Comparison of ENCODE assay signal across 16 cellular contexts in the genomic region with DNA sequence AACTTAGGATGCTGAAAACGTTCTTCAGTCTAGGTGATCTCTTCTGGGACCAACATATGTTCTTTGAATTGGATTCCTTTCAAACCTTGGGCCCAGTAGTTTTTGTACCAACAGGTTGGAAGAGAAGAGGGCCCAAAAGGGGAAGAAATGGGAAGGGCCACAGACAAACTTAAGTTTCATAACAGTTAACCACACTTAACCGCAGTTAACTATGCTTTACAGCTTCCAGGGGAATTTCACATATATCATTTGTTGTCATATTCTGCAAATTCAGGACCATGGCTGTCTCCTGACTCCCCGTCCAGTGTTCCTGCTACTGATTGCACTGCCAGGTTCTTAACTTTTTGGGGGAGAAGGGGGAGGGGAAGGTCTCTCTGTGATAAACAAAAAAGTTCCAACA.
"Had no signal": no experiment of that assay in that cellular context is flagged by ENCODE, and none has a peak within 500 bp of the region (broad histone marks: within the 10 kb centered on the region; RNA-seq: fewer than 3 reads in every experiment).

No MANE protein-coding gene starts in this region.

- ATAC-seq: activated CD8-positive, alpha-beta T cell treated with anti-CD3 and anti-CD28 coated beads, Interleukin-2, amount 10 ng/mL, durations not matched to agents 7 days and 5 days; gastrocnemius medialis; heart right ventricle; left lung had no signal

- H3K27me3 ChIP-seq: colonic mucosa, gastrocnemius medialis, sigmoid colon had no signal

- FAIRE-seq: astrocyte had no signal

- H3K27ac ChIP-seq: colonic mucosa, gastrocnemius medialis, sigmoid colon, WERI-Rb-1 had no signal

- DNase-seq: activated CD4-positive, alpha-beta T cell treated with anti-CD3 and anti-CD28 coated beads for 48 hours; activated CD8-positive, alpha-beta T cell treated with anti-CD3 and anti-CD28 coated beads, Interleukin-2, amount 10 ng/mL, durations not matched to agents 7 days and 5 days; activated naive CD4-positive, alpha-beta T cell treated with Interleukin-2 at 50 U/mL for 16 hours; colonic mucosa; effector CD8-positive, alpha-beta T cell; gastrocnemius medialis; heart right ventricle; left lung; mesenchymal stem cell; nephron progenitor cell; sigmoid colon; stimulated activated CD4-positive, alpha-beta T cell treated with anti-CD3 and anti-CD28 coated beads, Interleukin-12 subunit alpha, Interleukin-12 subunit beta, amount 100 ng/mL, for 4 hours; stimulated activated naive CD4-positive, alpha-beta T cell treated with Interleukin-2 at 50 U/mL for 16 hours; T1000; WERI-Rb-1 had no signal

- H3K4me1 ChIP-seq: colonic mucosa, gastrocnemius medialis had no signal

- H3K9me3 ChIP-seq: colonic mucosa, gastrocnemius medialis, heart right ventricle, left lung, sigmoid colon had no signal

- H3K36me3 ChIP-seq: colonic mucosa, gastrocnemius medialis, heart right ventricle, left lung, sigmoid colon, WERI-Rb-1 had no signal

- H3K4me3 ChIP-seq: colonic mucosa, gastrocnemius medialis, heart right ventricle, left lung, sigmoid colon had no signal
